Comparison of ENCODE assay signal across 11 cellular contexts in genomic region chr6:39791311-39791710, GRCh38. TPM values are rescaled to one million over a fixed set of nuclear protein-coding genes. Genes with fewer than 3 reads are reported as not detected.
DNase-seq lines count a peak whose midpoint lies in the region; ATAC-seq and TF ChIP-seq lines count a peak whose summit lies in the region.
"Had no signal": no experiment of that assay in that cellular context is flagged by ENCODE, and none has a peak within 500 bp of the region (broad histone marks: within the 10 kb centered on the region; RNA-seq: fewer than 3 reads in every experiment).

No MANE protein-coding gene starts in this region.

- DNase-seq in COLO668 (lab: John Stamatoyannopoulos, UW; ENCODE audit: unreplicated experiment) (peak; percentile 4), epithelial cell of proximal tubule (ENCODE audit: low read depth) (no peak), myocyte (ENCODE audit: low read depth) (peak; percentile 82), glomerular visceral epithelial cell (ENCODE audit: extremely low spot score) (no peak)
- no peak for DNase-seq in activated CD4-positive, alpha-beta T cell treated with anti-CD3 and anti-CD28 coated beads for 1 hour
- DNase-seq: activated T-cell treated with anti-CD3 and anti-CD28 coated beads, Interleukin-2, amount 50 U/mL, for 72 hours; GOT3 had no signal

- peaks cover 15% of the 10 kb centered on the region for H3K4me1 ChIP-seq in HUES64 (ENCODE audit: insufficient read depth, low read length)

- no peak overlapping the region for H3K9ac ChIP-seq in HUES64 (ENCODE audit: low read depth, low read length)

- H3K9me3 ChIP-seq in HUES64 (ENCODE audit: insufficient read depth, low read depth, low read length): no peaks in the 10 kb centered on the region
- H3K9me3 ChIP-seq: SJSA1 had no signal

- ATAC-seq in HG02852 (IDR thresholded peaks at IDR 0.05; ENCODE audit: unreplicated experiment): no peak
- ATAC-seq in GM21381 (IDR thresholded peaks at IDR 0.05; ENCODE audit: unreplicated experiment): no peak
- ATAC-seq: activated T-cell treated with anti-CD3 and anti-CD28 coated beads, Interleukin-2, amount 50 U/mL, for 72 hours had no signal

- H3K36me3 ChIP-seq in HUES64 (ENCODE audit: insufficient read depth, low read length): no peaks in the 10 kb centered on the region
- H3K36me3 ChIP-seq: SJSA1 had no signal

- H3K27ac ChIP-seq in HUES64 (ENCODE audit: low read depth, low read length): no peak overlapping the region
- H3K27ac ChIP-seq: SJSA1 had no signal

- H3K4me3 ChIP-seq in HUES64 (ENCODE audit: low read length): peak overlapping the region; percentile 62; the same call in 1 of the 2 replicates
- H3K4me3 ChIP-seq in epithelial cell of proximal tubule (ENCODE audit: low read depth, low read length): no peak overlapping the region
- H3K4me3 ChIP-seq: SJSA1 had no signal

- H3K27me3 ChIP-seq in HUES64 (ENCODE audit: insufficient read depth, low read length): peaks cover 29% of the 10 kb centered on the region

- peak; percentile 42 for TF ChIP-seq CTCF in epithelial cell of proximal tubule (conservative IDR thresholded peaks at IDR 0.05; ENCODE audit: low read depth, low read length)

- 8% methylated on average over 1 of the region's 1 CpG for WGBS in HUES64

RNA-seq across cellular contexts. Expression of gene DAAM2, which starts 0.9 kb away (rescaled TPM):
- 2.5 TPM for polyA plus RNA-seq in HUES64 (2013, experiment 1 of 2)
- 3.4 TPM for polyA plus RNA-seq in HUES64 (2013, experiment 2 of 2)
- total RNA-seq in epithelial cell of proximal tubule (0.35 and 0.87 TPM in 2 replicates), myocyte (20.1 and 25.0 TPM in 2 replicates)
- polyA plus RNA-seq in myocyte (2012): 50.2 TPM
- total RNA-seq: activated T-cell treated with anti-CD3 and anti-CD28 coated beads, Interleukin-2, amount 50 U/mL, for 72 hours had no signal

Comparison
In these comparisons a context has a peak if more than half of its experiments do, and no peak if none do; other contexts are left out.
1. DNase-seq: peak in COLO668 (single experiment) and myocyte (single experiment); none in epithelial cell of proximal tubule (single experiment), activated CD4-positive, alpha-beta T cell treated with anti-CD3 and anti-CD28 coated beads for 1 hour (single experiment) and glomerular visceral epithelial cell (single experiment).
2. RNA of gene DAAM2, which starts 0.9 kb away (total RNA-seq): 20.1 to 25.0 TPM in myocyte; 0.35 to 0.87 TPM in epithelial cell of proximal tubule; every median in the first group is over 10 times any median in the second.